Comparison of ENCODE assay signal across 15 cellular contexts in genomic region chr3:111335512-111335911, GRCh38.
DNase-seq lines count a peak whose midpoint lies in the region; ATAC-seq and TF ChIP-seq lines count a peak whose summit lies in the region.
"Had no signal": no experiment of that assay in that cellular context is flagged by ENCODE, and none has a peak within 500 bp of the region (broad histone marks: within the 10 kb centered on the region; RNA-seq: fewer than 3 reads in every experiment).

No MANE protein-coding gene starts in this region.

- H3K4me3 ChIP-seq in lower lobe of right lung, result no peak overlapping the region
- H3K4me3 ChIP-seq: K562, left ventricle myocardium inferior, transverse colon had no signal

- ATAC-seq in GM18861 (IDR thresholded peaks at IDR 0.05; ENCODE audit: unreplicated experiment) (peak; percentile 69), GM19463 (IDR thresholded peaks at IDR 0.05; ENCODE audit: unreplicated experiment) (peak; percentile 68), HG02981 (IDR thresholded peaks at IDR 0.05; ENCODE audit: unreplicated experiment) (peak; percentile 68), lower lobe of right lung (no peak)
- ATAC-seq: K562; natural killer cell treated with Interleukin-12 subunit alpha and Interleukin-12 subunit beta and Interleukin-15 and Interleukin-18, amount 100 ng/mL, for 72 hours; T-cell had no signal

- DNase-seq in islet precursor cell, result peak; percentile 68
- DNase-seq in lower lobe of right lung, result no peak
- no peak for DNase-seq in activated CD4-positive, alpha-beta T cell treated with anti-CD3 and anti-CD28 coated beads for 48 hours
- no peak for DNase-seq in NCI-H1048 (lab: John Stamatoyannopoulos, UW)
- DNase-seq: central memory CD4-positive, alpha-beta T cell; EL; left ventricle myocardium inferior; NCI-H1436 treated with DMSO at 0.1 percent for 48 hours; T-cell; transverse colon had no signal

- no peak overlapping the region for H3K27ac ChIP-seq in lower lobe of right lung
- H3K27ac ChIP-seq: left ventricle myocardium inferior, transverse colon had no signal

- no peaks in the 10 kb centered on the region for H3K4me1 ChIP-seq in lower lobe of right lung
- H3K4me1 ChIP-seq: left ventricle myocardium inferior, transverse colon had no signal

- TF ChIP-seq CTCF in lower lobe of right lung (IDR thresholded peaks at IDR 0.05), result no peak

- H3K27me3 ChIP-seq in lower lobe of right lung (ENCODE audit: low read depth), result no peaks in the 10 kb centered on the region
- H3K27me3 ChIP-seq: transverse colon had no signal

- no peaks in the 10 kb centered on the region for H3K9me3 ChIP-seq in lower lobe of right lung
- H3K9me3 ChIP-seq: transverse colon had no signal

- no peaks in the 10 kb centered on the region for H3K36me3 ChIP-seq in lower lobe of right lung
- H3K36me3 ChIP-seq: left ventricle myocardium inferior, transverse colon had no signal

- intact Hi-C loops in lower lobe of right lung (cut with DNase I), result no loop called here

Comparison
In these comparisons a context has a peak if more than half of its experiments do, and no peak if none do; other contexts are left out.
1. ATAC-seq: peak in GM18861 (single experiment), GM19463 (single experiment) and HG02981 (single experiment); none in lower lobe of right lung (0 of 2).